ENCODE assay signal across 8 cellular contexts in genomic region chr13:18212873-18213272, GRCh38.
A peak's percentile ranks its signal among the peaks of the same experiment; 100 is the strongest.
DNase-seq lines count a peak whose midpoint lies in the region; ATAC-seq lines count a peak whose summit lies in the region.

No MANE protein-coding gene starts in this region.

- no peak for DNase-seq in activated CD4-positive, CD25-positive, alpha-beta regulatory T cell (lab: John Stamatoyannopoulos, UW)
- peak; percentile 51 for DNase-seq in stimulated activated CD8-positive, alpha-beta memory T cell treated with anti-CD3 and anti-CD28 coated beads, Interleukin-4, amount 100 ng/mL, for 48 hours
- DNase-seq in SK-N-DZ (ENCODE audit: low spot score) (no peak), Kasumi-1 (lab: John Stamatoyannopoulos, UW) (no peak), GF-D8 (lab: John Stamatoyannopoulos, UW) (no peak)

- peak; percentile 24 to 33 for ATAC-seq in activated CD4-positive, CD25-positive, alpha-beta regulatory T cell treated with anti-CD3 and anti-CD28 coated beads, Interleukin-2, amount 50 U/mL, for 24 hours
- peak; percentile 22 for ATAC-seq in HG03469 (IDR thresholded peaks at IDR 0.05; ENCODE audit: unreplicated experiment)
- peak; percentile 96 for ATAC-seq in esophagus mucosa

Comparison
In these comparisons a context has a peak if more than half of its experiments do, and no peak if none do; other contexts are left out.
1. ATAC-seq: peak in every context shown above with its lines; median percentile 96 in esophagus mucosa; 28 in activated CD4-positive, CD25-positive, alpha-beta regulatory T cell treated with anti-CD3 and anti-CD28 coated beads, Interleukin-2, amount 50 U/mL, for 24 hours; 22 in HG03469.